ENCODE assay signal across 16 cellular contexts in genomic region chr11:106581399-106581798, GRCh38.
DNase-seq lines count a peak whose midpoint lies in the region.
"Had no signal": no experiment of that assay in that cellular context is flagged by ENCODE, and none has a peak within 500 bp of the region (broad histone marks: within the 10 kb centered on the region; RNA-seq: fewer than 3 reads in every experiment).

No MANE protein-coding gene starts in this region.

- H3K4me3 ChIP-seq in SJCRH30 = no peak overlapping the region
- no peak overlapping the region for H3K4me3 ChIP-seq in skeletal muscle cell (ENCODE audit: low read depth, low read length)

- no peaks in the 10 kb centered on the region for H3K36me3 ChIP-seq in SJCRH30
- H3K36me3 ChIP-seq: BE2C had no signal

- H3K9me3 ChIP-seq in SJCRH30 (replicated peaks) = no peaks in the 10 kb centered on the region
- H3K9me3 ChIP-seq: BE2C had no signal

- H3K27me3 ChIP-seq in SJCRH30 = no peaks in the 10 kb centered on the region
- H3K27me3 ChIP-seq: BE2C had no signal

- peak overlapping the region; percentile 29 for H3K27ac ChIP-seq in SJCRH30
- H3K27ac ChIP-seq: RWPE1 had no signal

- DNase-seq in LHCN-M2 (ENCODE audit: low read depth) = peak; percentile 67
- peak; percentile 58 to 84 for DNase-seq in SJCRH30
- peak; percentile 14 for DNase-seq in left kidney (ENCODE audit: low read depth, low spot score)
- DNase-seq in skeletal muscle cell (ENCODE audit: low read depth) = peak; percentile 15
- DNase-seq in NCI-H526 (lab: John Stamatoyannopoulos, UW) = no peak
- DNase-seq in DMS53 (lab: John Stamatoyannopoulos, UW) = no peak
- no peak for DNase-seq in SHP77 (lab: John Stamatoyannopoulos, UW)
- DNase-seq: BE2C, Karpas-422, NCI-H1694 treated with DMSO at 0.1 percent for 48 hours, NCI-H2081 treated with DMSO at 0.1 percent for 48 hours, NCI-H2171 treated with DMSO at 0.1 percent for 48 hours, NCI-H446, NCI-H526 treated with DMSO at 0.1 percent for 48 hours, SIG-M5 had no signal

- H3K4me1 ChIP-seq in SJCRH30 = peaks cover 8% of the 10 kb centered on the region
- H3K4me1 ChIP-seq: BE2C had no signal

Comparison
In these comparisons a context has a peak if more than half of its experiments do, and no peak if none do; other contexts are left out.
1. DNase-seq: peak in LHCN-M2 (single experiment), SJCRH30 (2 of 2), left kidney (single experiment) and skeletal muscle cell (single experiment); none in NCI-H526 (0 of 2), DMS53 (single experiment) and SHP77 (0 of 2).